9 cellular contexts compared by ENCODE assay signal in the genomic region with DNA sequence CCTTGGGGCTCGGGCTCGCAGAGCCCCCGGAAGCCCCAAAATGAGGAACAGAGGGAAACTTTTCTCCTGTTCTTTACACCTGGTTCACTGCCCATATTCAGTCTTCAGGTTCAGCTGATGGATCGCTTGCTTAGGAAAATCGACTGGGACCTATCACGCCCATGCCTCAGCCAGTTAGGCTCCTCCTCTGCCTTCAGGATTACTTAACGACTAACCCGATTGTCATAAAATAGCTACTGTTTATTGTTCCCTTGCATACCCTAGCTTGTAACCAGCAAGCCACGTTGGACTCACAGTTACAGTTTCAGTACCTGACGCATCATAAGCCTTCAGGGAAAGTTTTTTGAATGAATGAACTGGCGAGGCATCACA. TPM values are rescaled to one million over a fixed set of nuclear protein-coding genes. Genes with fewer than 3 reads are reported as not detected.
DNase-seq lines count a peak whose midpoint lies in the region; ATAC-seq and TF ChIP-seq lines count a peak whose summit lies in the region.
"Had no signal": no experiment of that assay in that cellular context is flagged by ENCODE, and none has a peak within 500 bp of the region (broad histone marks: within the 10 kb centered on the region; RNA-seq: fewer than 3 reads in every experiment).

No MANE protein-coding gene starts in this region.

- intact Hi-C loops in activated CD4-positive, alpha-beta T cell treated with anti-CD3 and anti-CD28 coated beads, Interleukin-2, amount 10 ng/mL, durations not matched to agents 24 days and 14 days (cut with micrococcal nuclease): loop anchor here (2.0 to 5.0 kb wide), 5 partner anchors 48 to 841 kb away; partner anchors contain the start of genes EXOSC10, MTOR and SRM

- peak; percentile 25 for ATAC-seq in stimulated activated effector memory CD8-positive, alpha-beta T cell treated with anti-CD3 and anti-CD28 coated beads, Interleukin-12 subunit alpha, Interleukin-12 subunit beta, amount 100 ng/mL, for 72 hours
- no peak for ATAC-seq in GM21381 (IDR thresholded peaks at IDR 0.05; ENCODE audit: unreplicated experiment)
- ATAC-seq in HG02623 (IDR thresholded peaks at IDR 0.05; ENCODE audit: unreplicated experiment): no peak

- no peaks in the 10 kb centered on the region for H3K9me3 ChIP-seq in hepatocyte (ENCODE audit: low read depth)

- peaks cover 51% of the 10 kb centered on the region for H4K20me1 ChIP-seq in hepatocyte (ENCODE audit: insufficient read depth, poor library complexity, severe bottlenecking)

- H3K36me3 ChIP-seq in hepatocyte (replicated peaks; ENCODE audit: insufficient read depth, low read depth): no peaks in the 10 kb centered on the region

- no peaks in the 10 kb centered on the region for H3K9me2 ChIP-seq in hepatocyte (replicated peaks; ENCODE audit: insufficient read depth)

- H3K9me3 Mint-ChIP-seq in activated CD4-positive, alpha-beta T cell treated with anti-CD3 and anti-CD28 coated beads, Interleukin-2, amount 10 ng/mL, durations not matched to agents 24 days and 14 days: no peaks in the 10 kb centered on the region
- no peaks in the 10 kb centered on the region for H3K9me3 Mint-ChIP-seq in stimulated activated effector memory CD8-positive, alpha-beta T cell treated with anti-CD3 and anti-CD28 coated beads, Interleukin-12 subunit alpha, Interleukin-12 subunit beta, amount 100 ng/mL, for 72 hours

- peak overlapping the region; percentile 88 for H3K4me3 Mint-ChIP-seq in activated CD4-positive, alpha-beta T cell treated with anti-CD3 and anti-CD28 coated beads, Interleukin-2, amount 10 ng/mL, durations not matched to agents 24 days and 14 days
- peak overlapping the region; percentile 81 for H3K4me3 Mint-ChIP-seq in stimulated activated effector memory CD8-positive, alpha-beta T cell treated with anti-CD3 and anti-CD28 coated beads, Interleukin-12 subunit alpha, Interleukin-12 subunit beta, amount 100 ng/mL, for 72 hours

- peak overlapping the region; percentile 88 for H3K27ac ChIP-seq in hepatocyte

- H3K27ac Mint-ChIP-seq in activated CD4-positive, alpha-beta T cell treated with anti-CD3 and anti-CD28 coated beads, Interleukin-2, amount 10 ng/mL, durations not matched to agents 24 days and 14 days: peak overlapping the region; percentile 98
- peak overlapping the region; percentile 100 for H3K27ac Mint-ChIP-seq in stimulated activated effector memory CD8-positive, alpha-beta T cell treated with anti-CD3 and anti-CD28 coated beads, Interleukin-12 subunit alpha, Interleukin-12 subunit beta, amount 100 ng/mL, for 72 hours

- H2AFZ ChIP-seq in hepatocyte: no peak overlapping the region

- no peak for DNase-seq in activated CD4-positive, alpha-beta T cell treated with anti-CD3 and anti-CD28 coated beads, Interleukin-2, amount 10 ng/mL, durations not matched to agents 24 days and 14 days
- DNase-seq in activated CD4-positive, alpha-beta T cell treated with anti-CD3 and anti-CD28 coated beads for 4 hours: no peak
- DNase-seq in hepatocyte (ENCODE audit: low spot score): no peak
- DNase-seq in stimulated activated effector memory CD8-positive, alpha-beta T cell treated with anti-CD3 and anti-CD28 coated beads, Interleukin-12 subunit alpha, Interleukin-12 subunit beta, amount 100 ng/mL, for 72 hours (ENCODE audit: low spot score in 2 of 2): no peak
- DNase-seq in NCI-H2171 treated with DMSO at 0.1 percent for 48 hours (lab: John Stamatoyannopoulos, UW): no peak

- peaks cover 49% of the 10 kb centered on the region for H3K79me2 ChIP-seq in hepatocyte

- no peaks in the 10 kb centered on the region for H3K27me3 Mint-ChIP-seq in activated CD4-positive, alpha-beta T cell treated with anti-CD3 and anti-CD28 coated beads, Interleukin-2, amount 10 ng/mL, durations not matched to agents 24 days and 14 days

- H3K27me3 ChIP-seq in hepatocyte: no peaks in the 10 kb centered on the region

- H3K4me1 ChIP-seq in hepatocyte (ENCODE audit: insufficient read depth): peaks cover 17% of the 10 kb centered on the region

- peak overlapping the region; percentile 83 for H3K4me2 ChIP-seq in hepatocyte

- WGBS in hepatocyte (ENCODE audit: low lambda C conversion rate, missing lambda C conversion rate): 3% methylated on average over 11 of the region's 11 CpGs

- H3K4me3 ChIP-seq in WI38 (ENCODE audit: low read depth, low read length) (peak overlapping the region; percentile 87), hepatocyte (peak overlapping the region; percentile 75)

- H3K36me3 Mint-ChIP-seq in activated CD4-positive, alpha-beta T cell treated with anti-CD3 and anti-CD28 coated beads, Interleukin-2, amount 10 ng/mL, durations not matched to agents 24 days and 14 days (ENCODE audit: low read depth): peaks cover 40% of the 10 kb centered on the region
- peaks cover 62% of the 10 kb centered on the region for H3K36me3 Mint-ChIP-seq in stimulated activated effector memory CD8-positive, alpha-beta T cell treated with anti-CD3 and anti-CD28 coated beads, Interleukin-12 subunit alpha, Interleukin-12 subunit beta, amount 100 ng/mL, for 72 hours

- TF ChIP-seq CTCF in WI38 (IDR thresholded peaks at IDR 0.05; ENCODE audit: low read depth, low read length) (no peak), hepatocyte (IDR thresholded peaks at IDR 0.05; ENCODE audit: poor library complexity) (no peak)

- H3K4me1 Mint-ChIP-seq in activated CD4-positive, alpha-beta T cell treated with anti-CD3 and anti-CD28 coated beads, Interleukin-2, amount 10 ng/mL, durations not matched to agents 24 days and 14 days: peaks cover 18% of the 10 kb centered on the region
- H3K4me1 Mint-ChIP-seq in stimulated activated effector memory CD8-positive, alpha-beta T cell treated with anti-CD3 and anti-CD28 coated beads, Interleukin-12 subunit alpha, Interleukin-12 subunit beta, amount 100 ng/mL, for 72 hours: peaks cover 19% of the 10 kb centered on the region

RNA-seq across cellular contexts. Expression of gene TARDBP, which starts 0.7 kb away (rescaled TPM):
- total RNA-seq in activated CD4-positive, alpha-beta T cell treated with anti-CD3 and anti-CD28 coated beads, Interleukin-2, amount 10 ng/mL, durations not matched to agents 24 days and 14 days: 211 and 224 TPM in 2 replicates
- 78.0 and 80.0 TPM in 2 replicates for total RNA-seq in hepatocyte
- 129 and 130 TPM in 2 replicates for polyA plus RNA-seq in hepatocyte

RNA-seq across cellular contexts. Expression of gene MASP2, which starts 33.9 kb away (rescaled TPM):
- total RNA-seq in activated CD4-positive, alpha-beta T cell treated with anti-CD3 and anti-CD28 coated beads, Interleukin-2, amount 10 ng/mL, durations not matched to agents 24 days and 14 days: 0.14 and 0.28 TPM in 2 replicates
- total RNA-seq in hepatocyte: 1.0 and 3.3 TPM in 2 replicates
- polyA plus RNA-seq in hepatocyte: 9.5 and 16.6 TPM in 2 replicates
- total RNA-seq: glomerular endothelial cell had no signal

RNA-seq across cellular contexts. Expression of gene SRM, which starts 46.7 kb away (rescaled TPM):
- 334 and 346 TPM in 2 replicates for total RNA-seq in activated CD4-positive, alpha-beta T cell treated with anti-CD3 and anti-CD28 coated beads, Interleukin-2, amount 10 ng/mL, durations not matched to agents 24 days and 14 days
- 22.7 and 28.6 TPM in 2 replicates for total RNA-seq in hepatocyte
- polyA plus RNA-seq in hepatocyte: 186 and 207 TPM in 2 replicates

Comparison
In these comparisons a context has a peak if more than half of its experiments do, and no peak if none do; other contexts are left out.
1. RNA of gene SRM, which starts 46.7 kb away (total RNA-seq): 334 to 346 TPM in activated CD4-positive, alpha-beta T cell treated with anti-CD3 and anti-CD28 coated beads, Interleukin-2, amount 10 ng/mL, durations not matched to agents 24 days and 14 days; 22.7 to 28.6 TPM in hepatocyte; every median in the first group is over 10 times any median in the second.